In genomic region chr13:27796544-27797227, GRCh38 we compare ENCODE assay signal across 1 cellular context.
TF ChIP-seq lines count a peak whose summit lies in the region.

No MANE protein-coding gene starts in this region.

TF ChIP-seq in WTC11, 78 proteins besides CTCF, POLR2A, EP300 and RAD21 (continued from another document):
- TF ChIP-seq ATF3 (CRISPR knock-in tag; conservative IDR thresholded peaks at IDR 0.05) = no peak
- TF ChIP-seq KAT7 (CRISPR knock-in tag; IDR thresholded peaks at IDR 0.05; ENCODE audit: borderline replicate concordance) = no peak
- no peak for TF ChIP-seq AR (CRISPR knock-in tag; IDR thresholded peaks at IDR 0.05)
- no peak for TF ChIP-seq TP53 (CRISPR knock-in tag; IDR thresholded peaks at IDR 0.05)
